Comparison of ENCODE assay signal across 11 cellular contexts in genomic region chr2:187497858-187498463, GRCh38.
DNase-seq lines count a peak whose midpoint lies in the region; FAIRE-seq and TF ChIP-seq lines count a peak whose summit lies in the region.
"Had no signal": no experiment of that assay in that cellular context is flagged by ENCODE, and none has a peak within 500 bp of the region (broad histone marks: within the 10 kb centered on the region; RNA-seq: fewer than 3 reads in every experiment).

No MANE protein-coding gene starts in this region.

- H3K27ac ChIP-seq in SK-N-MC: no peak overlapping the region

- peaks cover 5% of the 10 kb centered on the region; the same call in 1 of the 2 replicates for H3K36me3 ChIP-seq in SK-N-MC (ENCODE audit: insufficient read depth, low read length)

- DNase-seq in GM12864 (ENCODE audit: low read depth): no peak
- DNase-seq in SK-N-MC (ENCODE audit: low read depth, low spot score): peak; percentile 20
- peak; percentile 3 for DNase-seq in globus pallidus (ENCODE audit: low spot score)
- no peak for DNase-seq in NCI-H526 treated with DMSO at 0.1 percent for 48 hours (lab: John Stamatoyannopoulos, UW)
- DNase-seq in activated naive CD4-positive, alpha-beta T cell (lab: John Stamatoyannopoulos, UW): no peak
- no peak for DNase-seq in DMS153 treated with DMSO at 0.1 percent for 48 hours (lab: John Stamatoyannopoulos, UW; ENCODE audit: unreplicated experiment)
- DNase-seq in activated CD4-positive, CD25-positive, alpha-beta regulatory T cell treated with anti-CD3 and anti-CD28 coated beads, Interleukin-2, amount 50 U/mL, for 72 hours: no peak
- DNase-seq: activated gamma-delta T cell, GDM1 had no signal

- H3K9ac ChIP-seq in SK-N-MC (ENCODE audit: insufficient read length): no peak overlapping the region

- peak; percentile 19 for TF ChIP-seq CTCF in GM12864 (IDR thresholded peaks at IDR 0.05; ENCODE audit: low read depth, low read length, missing control alignments)

- FAIRE-seq in A204.1 (lab: Jason Lieb, UNC): peak; percentile 97
- FAIRE-seq: keratinocyte had no signal

- H3K4me3 ChIP-seq in GM12864 (ENCODE audit: low read depth, low read length) (no peak overlapping the region), SK-N-MC (no peak overlapping the region)

- no peaks in the 10 kb centered on the region for H3K9me3 ChIP-seq in SK-N-MC (ENCODE audit: low read depth, low read length)

Comparison
In these comparisons a context has a peak if more than half of its experiments do, and no peak if none do; other contexts are left out.
1. DNase-seq: peak in SK-N-MC (single experiment) and globus pallidus (single experiment); none in GM12864 (single experiment), NCI-H526 treated with DMSO at 0.1 percent for 48 hours (single experiment), activated naive CD4-positive, alpha-beta T cell (0 of 4), DMS153 treated with DMSO at 0.1 percent for 48 hours (single experiment) and activated CD4-positive, CD25-positive, alpha-beta regulatory T cell treated with anti-CD3 and anti-CD28 coated beads, Interleukin-2, amount 50 U/mL, for 72 hours (single experiment).